ENCODE assay signal across 1 cellular context in the genomic region with DNA sequence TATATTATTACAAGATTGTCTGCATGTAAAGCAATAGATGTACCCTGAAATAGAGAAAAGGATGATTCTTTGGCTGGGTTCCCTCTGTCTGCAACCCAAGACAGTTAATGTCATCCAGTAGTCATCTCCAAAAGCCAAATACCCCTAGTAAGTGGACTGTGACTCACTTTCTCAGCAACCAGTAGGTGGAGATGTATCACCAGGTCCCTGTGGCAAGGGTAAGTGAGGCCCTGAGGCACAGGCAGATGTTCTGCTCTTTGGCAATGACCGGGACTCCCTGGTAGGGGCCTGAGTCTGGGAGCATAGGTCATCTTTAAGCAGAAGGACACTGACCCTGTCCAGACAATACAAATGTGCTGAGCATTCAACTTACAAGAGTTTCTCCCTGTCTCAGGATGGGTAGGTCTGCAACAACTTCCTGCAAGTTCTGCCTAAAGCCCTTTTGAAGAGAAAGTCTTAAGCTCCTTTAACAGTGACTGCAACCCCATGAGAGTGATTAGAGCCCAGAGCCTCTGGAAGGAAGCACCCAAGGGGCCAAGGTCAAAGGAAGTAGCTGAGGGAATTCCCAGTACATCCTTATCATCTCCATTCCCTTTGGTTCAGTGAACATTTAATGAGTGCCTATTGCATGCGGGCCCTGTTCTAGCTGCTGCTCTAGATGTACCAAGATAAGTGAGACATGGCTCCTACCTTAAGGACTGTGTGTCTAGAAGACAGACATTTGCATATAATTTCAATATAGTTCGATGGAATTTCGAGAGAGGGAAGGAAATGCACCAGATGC.
TF ChIP-seq lines count a peak whose summit lies in the region.

No MANE protein-coding gene starts in this region.

TF ChIP-seq in WTC11, 78 proteins besides CTCF, POLR2A, EP300 and RAD21 (continued from another document):
- TF ChIP-seq AR (CRISPR knock-in tag; IDR thresholded peaks at IDR 0.05) = no peak
- no peak for TF ChIP-seq CBFB (CRISPR knock-in tag; IDR thresholded peaks at IDR 0.05; ENCODE audit: low read depth)
- TF ChIP-seq GABPB1 (CRISPR knock-in tag; IDR thresholded peaks at IDR 0.05) = no peak
- no peak for TF ChIP-seq ELF4 (CRISPR knock-in tag; IDR thresholded peaks at IDR 0.05; ENCODE audit: low read depth)
- no peak for TF ChIP-seq TP53 (CRISPR knock-in tag; IDR thresholded peaks at IDR 0.05)
- TF ChIP-seq TEAD4 (CRISPR knock-in tag; IDR thresholded peaks at IDR 0.05) = no peak
- TF ChIP-seq, protein P1, sequence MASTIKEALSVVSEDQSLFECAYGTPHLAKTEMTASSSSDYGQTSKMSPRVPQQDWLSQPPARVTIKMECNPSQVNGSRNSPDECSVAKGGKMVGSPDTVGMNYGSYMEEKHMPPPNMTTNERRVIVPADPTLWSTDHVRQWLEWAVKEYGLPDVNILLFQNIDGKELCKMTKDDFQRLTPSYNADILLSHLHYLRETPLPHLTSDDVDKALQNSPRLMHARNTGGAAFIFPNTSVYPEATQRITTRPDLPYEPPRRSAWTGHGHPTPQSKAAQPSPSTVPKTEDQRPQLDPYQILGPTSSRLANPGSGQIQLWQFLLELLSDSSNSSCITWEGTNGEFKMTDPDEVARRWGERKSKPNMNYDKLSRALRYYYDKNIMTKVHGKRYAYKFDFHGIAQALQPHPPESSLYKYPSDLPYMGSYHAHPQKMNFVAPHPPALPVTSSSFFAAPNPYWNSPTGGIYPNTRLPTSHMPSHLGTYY (CRISPR knock-in tag; IDR thresholded peaks at IDR 0.05) = no peak
- no peak for TF ChIP-seq NR1H2 (CRISPR knock-in tag; IDR thresholded peaks at IDR 0.05)
- no peak for TF ChIP-seq PREB (CRISPR knock-in tag; IDR thresholded peaks at IDR 0.05; ENCODE audit: borderline replicate concordance)
- TF ChIP-seq PRRX2 (CRISPR knock-in tag; IDR thresholded peaks at IDR 0.05) = no peak
- no peak for TF ChIP-seq CREB1 (CRISPR knock-in tag; IDR thresholded peaks at IDR 0.05)
- TF ChIP-seq, protein P2, sequence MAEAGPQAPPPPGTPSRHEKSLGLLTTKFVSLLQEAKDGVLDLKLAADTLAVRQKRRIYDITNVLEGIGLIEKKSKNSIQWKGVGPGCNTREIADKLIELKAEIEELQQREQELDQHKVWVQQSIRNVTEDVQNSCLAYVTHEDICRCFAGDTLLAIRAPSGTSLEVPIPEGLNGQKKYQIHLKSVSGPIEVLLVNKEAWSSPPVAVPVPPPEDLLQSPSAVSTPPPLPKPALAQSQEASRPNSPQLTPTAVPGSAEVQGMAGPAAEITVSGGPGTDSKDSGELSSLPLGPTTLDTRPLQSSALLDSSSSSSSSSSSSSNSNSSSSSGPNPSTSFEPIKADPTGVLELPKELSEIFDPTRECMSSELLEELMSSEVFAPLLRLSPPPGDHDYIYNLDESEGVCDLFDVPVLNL (CRISPR knock-in tag; IDR thresholded peaks at IDR 0.05; ENCODE audit: borderline replicate concordance, low read depth) = no peak
- TF ChIP-seq, protein P3, sequence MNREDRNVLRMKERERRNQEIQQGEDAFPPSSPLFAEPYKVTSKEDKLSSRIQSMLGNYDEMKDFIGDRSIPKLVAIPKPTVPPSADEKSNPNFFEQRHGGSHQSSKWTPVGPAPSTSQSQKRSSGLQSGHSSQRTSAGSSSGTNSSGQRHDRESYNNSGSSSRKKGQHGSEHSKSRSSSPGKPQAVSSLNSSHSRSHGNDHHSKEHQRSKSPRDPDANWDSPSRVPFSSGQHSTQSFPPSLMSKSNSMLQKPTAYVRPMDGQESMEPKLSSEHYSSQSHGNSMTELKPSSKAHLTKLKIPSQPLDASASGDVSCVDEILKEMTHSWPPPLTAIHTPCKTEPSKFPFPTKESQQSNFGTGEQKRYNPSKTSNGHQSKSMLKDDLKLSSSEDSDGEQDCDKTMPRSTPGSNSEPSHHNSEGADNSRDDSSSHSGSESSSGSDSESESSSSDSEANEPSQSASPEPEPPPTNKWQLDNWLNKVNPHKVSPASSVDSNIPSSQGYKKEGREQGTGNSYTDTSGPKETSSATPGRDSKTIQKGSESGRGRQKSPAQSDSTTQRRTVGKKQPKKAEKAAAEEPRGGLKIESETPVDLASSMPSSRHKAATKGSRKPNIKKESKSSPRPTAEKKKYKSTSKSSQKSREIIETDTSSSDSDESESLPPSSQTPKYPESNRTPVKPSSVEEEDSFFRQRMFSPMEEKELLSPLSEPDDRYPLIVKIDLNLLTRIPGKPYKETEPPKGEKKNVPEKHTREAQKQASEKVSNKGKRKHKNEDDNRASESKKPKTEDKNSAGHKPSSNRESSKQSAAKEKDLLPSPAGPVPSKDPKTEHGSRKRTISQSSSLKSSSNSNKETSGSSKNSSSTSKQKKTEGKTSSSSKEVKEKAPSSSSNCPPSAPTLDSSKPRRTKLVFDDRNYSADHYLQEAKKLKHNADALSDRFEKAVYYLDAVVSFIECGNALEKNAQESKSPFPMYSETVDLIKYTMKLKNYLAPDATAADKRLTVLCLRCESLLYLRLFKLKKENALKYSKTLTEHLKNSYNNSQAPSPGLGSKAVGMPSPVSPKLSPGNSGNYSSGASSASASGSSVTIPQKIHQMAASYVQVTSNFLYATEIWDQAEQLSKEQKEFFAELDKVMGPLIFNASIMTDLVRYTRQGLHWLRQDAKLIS (CRISPR knock-in tag; IDR thresholded peaks at IDR 0.05; ENCODE audit: borderline replicate concordance) = no peak
- no peak for TF ChIP-seq ZNF396 (CRISPR knock-in tag; IDR thresholded peaks at IDR 0.05; ENCODE audit: borderline replicate concordance)
- no peak for TF ChIP-seq RELA (CRISPR knock-in tag; IDR thresholded peaks at IDR 0.05; ENCODE audit: borderline replicate concordance)
- no peak for TF ChIP-seq ZBTB43 (CRISPR knock-in tag; IDR thresholded peaks at IDR 0.05)
- no peak for TF ChIP-seq E2F1 (CRISPR knock-in tag; IDR thresholded peaks at IDR 0.05)
